In genomic region chr5:10702040-10702629, GRCh38 we compare ENCODE assay signal across 8 cellular contexts. TPM values are rescaled to one million over a fixed set of nuclear protein-coding genes. Genes with fewer than 3 reads are reported as not detected.
A peak's percentile ranks its signal among the peaks of the same experiment; 100 is the strongest.
DNase-seq lines count a peak whose midpoint lies in the region; ATAC-seq, FAIRE-seq and TF ChIP-seq lines count a peak whose summit lies in the region.

No MANE protein-coding gene starts in this region.

- peaks cover 0 to 30% (median 8%) of the 10 kb centered on the region in 4 donors for H3K4me1 ChIP-seq in right lobe of liver

- no peak for FAIRE-seq in bronchial epithelial cell (lab: Jason Lieb, UNC)

- H3K27ac ChIP-seq in AG04450 (ENCODE audit: low read depth, low read length): peak overlapping the region; percentile 98
- H3K27ac ChIP-seq in right lobe of liver: peak overlapping the region in 1 of 3 donors; percentile 22

- no peaks in the 10 kb centered on the region for H3K9me3 ChIP-seq in AG04450 (ENCODE audit: control insufficient read depth, insufficient read depth, low read length)
- H3K9me3 ChIP-seq in right lobe of liver: no peaks in the 10 kb centered on the region

- WGBS in right lobe of liver (ENCODE audit: insufficient coverage, low coverage, low lambda C conversion rate, missing lambda C conversion rate): 74% methylated on average over 9 of the region's 9 CpGs

- intact Hi-C loops in right lobe of liver (cut with DNase I): no loop called here

- POLR2A ChIA-PET in AG04450 (lab: Yijun Ruan, JAX): interaction anchor here (0.9 to 1.4 kb wide), 3 partner anchors 10 to 59 kb away, joined by 3 to 10 read pairs (median 8); partner anchors contain the start of gene DAP

- H3K27me3 ChIP-seq in AG04450 (ENCODE audit: control insufficient read depth, insufficient read depth, low read length) (no peaks in the 10 kb centered on the region), bronchial epithelial cell (ENCODE audit: control insufficient read depth, insufficient read depth, low read length) (no peaks in the 10 kb centered on the region), right lobe of liver (no peaks in the 10 kb centered on the region)

- H3K4me3 ChIP-seq in AG04450 (ENCODE audit: low read depth, low read length) (no peak overlapping the region), bronchial epithelial cell (ENCODE audit: low read depth, low read length) (no peak overlapping the region), right lobe of liver (no peak overlapping the region)

- ATAC-seq in right lobe of liver: peak in 3 of 4 donors; percentile 7 to 35 (median 8)
- no peak for ATAC-seq in esophagus mucosa

- TF ChIP-seq CTCF in AG04450 (IDR thresholded peaks at IDR 0.05; ENCODE audit: low read depth, low read length) (no peak), bronchial epithelial cell (IDR thresholded peaks at IDR 0.05; ENCODE audit: insufficient read depth, low read length, severe bottlenecking) (no peak), right lobe of liver (IDR thresholded peaks at IDR 0.05) (no peak)

- TF ChIP-seq POLR2A in right lobe of liver (IDR thresholded peaks at IDR 0.05): no peak

- DNase-seq in AG04450 (ENCODE audit: low read depth, low spot score) (peak; percentile 92), LHCN-M2 (ENCODE audit: low read depth) (peak; percentile 94), bronchial epithelial cell (ENCODE audit: low read depth) (peak; percentile 61), right lobe of liver (no peak), midbrain (lab: John Stamatoyannopoulos, UW) (no peak), NCI-H187 treated with DMSO at 0.1 percent for 48 hours (lab: John Stamatoyannopoulos, UW) (no peak), NCI-H1048 (lab: John Stamatoyannopoulos, UW) (no peak)

- CTCF ChIA-PET in AG04450 (lab: Charles Lee): interaction anchor here (0.6 to 4.2 kb wide), 18 partner anchors 9 to 481 kb away, joined by 3 to 19 read pairs (median 4); no protein-coding TSS in a partner anchor

- H3K36me3 ChIP-seq in bronchial epithelial cell (ENCODE audit: control insufficient read depth, insufficient read depth, low read length): no peaks in the 10 kb centered on the region
- H3K36me3 ChIP-seq in right lobe of liver: no peaks in the 10 kb centered on the region

RNA-seq across cellular contexts. Expression of gene DAP, which starts 58.9 kb away (rescaled TPM):
- 117 and 179 TPM in 2 replicates for polyA plus RNA-seq in AG04450 (2011; rRNA removed)
- 168 and 222 TPM in 2 replicates for polyA minus RNA-seq in AG04450 (2011; rRNA and poly(A)+ RNA removed)
- total RNA-seq in LHCN-M2 (2014; rRNA removed) (45.0 and 62.7 TPM in 2 replicates), bronchial epithelial cell (10.5 and 11.8 TPM in 2 replicates), right lobe of liver (100 to 1,000 TPM in 4 of 6 experiments, 10 to 100 TPM in 2; 97.0 to 126 (median 104) TPM), esophagus mucosa (34.6 TPM)
- 161 TPM for polyA plus RNA-seq in LHCN-M2 (2012)

Comparison
In these comparisons a context has a peak if more than half of its experiments do, and no peak if none do; other contexts are left out.
1. DNase-seq: peak in AG04450 (single experiment), LHCN-M2 (single experiment) and bronchial epithelial cell (single experiment); none in right lobe of liver (0 of 3), midbrain (single experiment), NCI-H187 treated with DMSO at 0.1 percent for 48 hours (single experiment) and NCI-H1048 (single experiment).